In the genomic region with DNA sequence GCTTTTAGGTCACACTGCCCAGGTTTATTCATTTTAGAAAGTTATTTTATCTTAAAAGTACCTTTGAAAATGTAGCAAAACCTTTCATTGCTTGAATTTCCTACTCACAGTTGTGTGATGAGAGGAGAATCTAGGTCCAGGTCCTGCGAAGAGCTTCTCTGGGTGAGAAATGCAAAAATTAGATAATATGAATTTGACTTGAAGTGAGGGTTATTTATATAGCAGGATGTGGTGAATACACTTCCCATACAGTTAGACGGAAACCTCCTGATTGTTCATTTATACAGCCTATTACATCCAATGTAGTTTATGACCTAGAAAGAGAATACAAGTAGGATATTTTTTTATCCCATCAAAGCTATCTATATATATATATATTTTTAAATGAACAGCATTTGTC, we compare ENCODE assay signal across 13 cellular contexts. TPM values are rescaled to one million over a fixed set of nuclear protein-coding genes. Genes with fewer than 3 reads are reported as not detected.
A peak's percentile ranks its signal among the peaks of the same experiment; 100 is the strongest.
DNase-seq lines count a peak whose midpoint lies in the region; ATAC-seq and TF ChIP-seq lines count a peak whose summit lies in the region.
"Had no signal": no experiment of that assay in that cellular context is flagged by ENCODE, and none has a peak within 500 bp of the region (broad histone marks: within the 10 kb centered on the region; RNA-seq: fewer than 3 reads in every experiment).

No MANE protein-coding gene starts in this region.

- 63% methylated on average over 2 of the region's 2 CpGs for WGBS in smooth muscle cell (ENCODE audit: low lambda C conversion rate)
- 69% methylated on average over 2 of the region's 2 CpGs for WGBS in suprapubic skin
- WGBS in right lobe of liver (ENCODE audit: insufficient coverage, low coverage, low lambda C conversion rate, missing lambda C conversion rate): 53% methylated on average over 2 of the region's 2 CpGs

- TF ChIP-seq EP300 in suprapubic skin (IDR thresholded peaks at IDR 0.05): no peak

- H3K27ac Mint-ChIP-seq in activated naive CD8-positive, alpha-beta T cell treated with anti-CD3 and anti-CD28 coated beads, Interleukin-2, amount 10 ng/mL, durations not matched to agents 7 days and 5 days: no peak overlapping the region
- H3K27ac Mint-ChIP-seq in activated naive CD8-positive, alpha-beta T cell treated with anti-CD3 and anti-CD28 coated beads for 36 hours: no peak overlapping the region
- H3K27ac Mint-ChIP-seq: stimulated activated effector memory CD8-positive, alpha-beta T cell treated with anti-CD3 and anti-CD28 coated beads, Interleukin-12 subunit alpha, Interleukin-12 subunit beta, amount 100 ng/mL, for 72 hours; T-helper 1 cell treated with Interleukin-12 subunit alpha and Interleukin-12 subunit beta and Interleukin-4 antibody, amounts not matched to agents 30 μg/mL and 1 μg/mL, for 36 hours had no signal

- peak; percentile 50 for ATAC-seq in activated naive CD8-positive, alpha-beta T cell treated with anti-CD3 and anti-CD28 coated beads, Interleukin-2, amount 10 ng/mL, durations not matched to agents 7 days and 5 days (ENCODE audit: low read depth)
- peak; percentile 40 for ATAC-seq in HG03025 (IDR thresholded peaks at IDR 0.05; ENCODE audit: low FRiP score, unreplicated experiment)
- no peak for ATAC-seq in right lobe of liver
- ATAC-seq: stimulated activated effector memory CD8-positive, alpha-beta T cell treated with anti-CD3 and anti-CD28 coated beads, Interleukin-12 subunit alpha, Interleukin-12 subunit beta, amount 100 ng/mL, for 72 hours had no signal

- intact Hi-C loops in right lobe of liver (cut with DNase I): no loop called here

- H3F3A ChIP-seq in OCI-LY1 (ENCODE audit: insufficient read depth, low read length) (no peaks in the 10 kb centered on the region), smooth muscle cell (ENCODE audit: low read depth) (no peaks in the 10 kb centered on the region)

- H4K20me1 ChIP-seq in OCI-LY1 (ENCODE audit: insufficient read depth, low read length) (no peaks in the 10 kb centered on the region), smooth muscle cell (ENCODE audit: low read depth) (no peaks in the 10 kb centered on the region)

- H3K4me3 ChIP-seq in OCI-LY1 (ENCODE audit: low read depth, low read length, poor library complexity, severe bottlenecking): peak overlapping the region; percentile 15
- no peak overlapping the region for H3K4me3 ChIP-seq in smooth muscle cell
- no peak overlapping the region for H3K4me3 ChIP-seq in suprapubic skin
- H3K4me3 ChIP-seq in right lobe of liver: no peak overlapping the region
- H3K4me3 ChIP-seq: left ventricle myocardium inferior had no signal

- no peaks in the 10 kb centered on the region for H3K9me3 Mint-ChIP-seq in activated naive CD8-positive, alpha-beta T cell treated with anti-CD3 and anti-CD28 coated beads, Interleukin-2, amount 10 ng/mL, durations not matched to agents 7 days and 5 days
- no peaks in the 10 kb centered on the region for H3K9me3 Mint-ChIP-seq in activated naive CD8-positive, alpha-beta T cell treated with anti-CD3 and anti-CD28 coated beads for 36 hours
- H3K9me3 Mint-ChIP-seq: stimulated activated effector memory CD8-positive, alpha-beta T cell treated with anti-CD3 and anti-CD28 coated beads, Interleukin-12 subunit alpha, Interleukin-12 subunit beta, amount 100 ng/mL, for 72 hours; T-helper 1 cell treated with Interleukin-12 subunit alpha and Interleukin-12 subunit beta and Interleukin-4 antibody, amounts not matched to agents 30 μg/mL and 1 μg/mL, for 36 hours had no signal

- H3K9ac ChIP-seq in OCI-LY1 (ENCODE audit: low read length): peak overlapping the region; percentile 46; the same call in 1 of the 2 replicates
- H3K9ac ChIP-seq in smooth muscle cell (ENCODE audit: low read depth): no peak overlapping the region
- H3K9ac ChIP-seq: KMS-11 had no signal

- H3K36me3 ChIP-seq in OCI-LY1 (ENCODE audit: insufficient read depth, low read length): peaks cover 7% of the 10 kb centered on the region; the same call in 1 of the 2 replicates
- no peaks in the 10 kb centered on the region for H3K36me3 ChIP-seq in smooth muscle cell (ENCODE audit: low read depth)
- H3K36me3 ChIP-seq in suprapubic skin: no peaks in the 10 kb centered on the region
- no peaks in the 10 kb centered on the region for H3K36me3 ChIP-seq in right lobe of liver
- H3K36me3 ChIP-seq: left ventricle myocardium inferior had no signal

- H3K27ac ChIP-seq in OCI-LY1 (ENCODE audit: low read depth, low read length, poor library complexity, severe bottlenecking): peak overlapping the region; percentile 81
- peak overlapping the region; percentile 21 for H3K27ac ChIP-seq in smooth muscle cell (ENCODE audit: low read depth)
- no peak overlapping the region for H3K27ac ChIP-seq in suprapubic skin
- no peak overlapping the region for H3K27ac ChIP-seq in right lobe of liver
- H3K27ac ChIP-seq: KMS-11, left ventricle myocardium inferior had no signal

- H3K27me3 Mint-ChIP-seq in activated naive CD8-positive, alpha-beta T cell treated with anti-CD3 and anti-CD28 coated beads, Interleukin-2, amount 10 ng/mL, durations not matched to agents 7 days and 5 days: no peaks in the 10 kb centered on the region
- H3K27me3 Mint-ChIP-seq in activated naive CD8-positive, alpha-beta T cell treated with anti-CD3 and anti-CD28 coated beads for 36 hours: no peaks in the 10 kb centered on the region

- POLR2A ChIA-PET in activated naive CD8-positive, alpha-beta T cell treated with anti-CD3 and anti-CD28 coated beads, Interleukin-2, amount 10 ng/mL, durations not matched to agents 7 days and 5 days (lab: Charles Lee): interaction anchor here (0.7 to 2.5 kb wide), 3 partner anchors 9 to 1030 kb away, joined by 3 to 12 read pairs (median 3); no protein-coding TSS in a partner anchor

- H2AFZ ChIP-seq in OCI-LY1 (ENCODE audit: low read length) (no peak overlapping the region), smooth muscle cell (ENCODE audit: low read depth) (no peak overlapping the region)

- H3K9me2 ChIP-seq in OCI-LY1 (ENCODE audit: low read depth, low read length): no peaks in the 10 kb centered on the region

- H3K9me3 ChIP-seq in OCI-LY1 (ENCODE audit: low read length): no peaks in the 10 kb centered on the region
- no peaks in the 10 kb centered on the region for H3K9me3 ChIP-seq in smooth muscle cell (replicated peaks; ENCODE audit: low read depth)
- H3K9me3 ChIP-seq in suprapubic skin: no peaks in the 10 kb centered on the region
- H3K9me3 ChIP-seq in right lobe of liver: no peaks in the 10 kb centered on the region
- H3K9me3 ChIP-seq: left ventricle myocardium inferior had no signal

- H3K4me2 ChIP-seq in OCI-LY1 (ENCODE audit: low read length) (peak overlapping the region; percentile 42), smooth muscle cell (peak overlapping the region; percentile 55)
- H3K4me2 ChIP-seq: KMS-11 had no signal

- 0 out of 2 replicates have a peak, but pooled peaks cover 3% of the 10 kb centered on the region for H3K79me2 ChIP-seq in OCI-LY1 (ENCODE audit: insufficient read depth, low read length)
- H3K79me2 ChIP-seq in smooth muscle cell (ENCODE audit: low read depth): peaks cover 15% of the 10 kb centered on the region

- peaks cover 12% of the 10 kb centered on the region for H3K36me3 Mint-ChIP-seq in activated naive CD8-positive, alpha-beta T cell treated with anti-CD3 and anti-CD28 coated beads, Interleukin-2, amount 10 ng/mL, durations not matched to agents 7 days and 5 days
- H3K36me3 Mint-ChIP-seq in activated naive CD8-positive, alpha-beta T cell treated with anti-CD3 and anti-CD28 coated beads for 36 hours: peaks cover 5% of the 10 kb centered on the region

- peaks cover 12% of the 10 kb centered on the region for H3K4me1 Mint-ChIP-seq in activated naive CD8-positive, alpha-beta T cell treated with anti-CD3 and anti-CD28 coated beads, Interleukin-2, amount 10 ng/mL, durations not matched to agents 7 days and 5 days
- peaks cover 15% of the 10 kb centered on the region for H3K4me1 Mint-ChIP-seq in activated naive CD8-positive, alpha-beta T cell treated with anti-CD3 and anti-CD28 coated beads for 36 hours

- H3K27me3 ChIP-seq in OCI-LY1 (ENCODE audit: insufficient read depth, low read length) (no peaks in the 10 kb centered on the region), smooth muscle cell (ENCODE audit: low read depth) (no peaks in the 10 kb centered on the region), suprapubic skin (no peaks in the 10 kb centered on the region), right lobe of liver (no peaks in the 10 kb centered on the region)

- TF ChIP-seq POLR2A in suprapubic skin (IDR thresholded peaks at IDR 0.05): no peak
- TF ChIP-seq POLR2A in right lobe of liver (IDR thresholded peaks at IDR 0.05): no peak

- DNase-seq in activated naive CD8-positive, alpha-beta T cell treated with anti-CD3 and anti-CD28 coated beads, Interleukin-2, amount 10 ng/mL, durations not matched to agents 7 days and 5 days: no peak
- no peak for DNase-seq in activated naive CD8-positive, alpha-beta T cell treated with anti-CD3 and anti-CD28 coated beads for 36 hours
- no peak for DNase-seq in smooth muscle cell (lab: John Stamatoyannopoulos, UW; ENCODE audit: unreplicated experiment)
- no peak for DNase-seq in NCI-H187 (lab: John Stamatoyannopoulos, UW)
- no peak for DNase-seq in suprapubic skin (ENCODE audit: low spot score in 2 of 2)
- no peak for DNase-seq in right lobe of liver
- DNase-seq: activated naive CD4-positive, alpha-beta T cell treated with Interleukin-2 at 50 U/mL for 16 hours; left ventricle myocardium inferior had no signal

- peak overlapping the region; percentile 48 for H3K4me3 Mint-ChIP-seq in activated naive CD8-positive, alpha-beta T cell treated with anti-CD3 and anti-CD28 coated beads, Interleukin-2, amount 10 ng/mL, durations not matched to agents 7 days and 5 days
- no peak overlapping the region for H3K4me3 Mint-ChIP-seq in activated naive CD8-positive, alpha-beta T cell treated with anti-CD3 and anti-CD28 coated beads for 36 hours
- H3K4me3 Mint-ChIP-seq: stimulated activated effector memory CD8-positive, alpha-beta T cell treated with anti-CD3 and anti-CD28 coated beads, Interleukin-12 subunit alpha, Interleukin-12 subunit beta, amount 100 ng/mL, for 72 hours; T-helper 1 cell treated with Interleukin-12 subunit alpha and Interleukin-12 subunit beta and Interleukin-4 antibody, amounts not matched to agents 30 μg/mL and 1 μg/mL, for 36 hours had no signal

- no peak for TF ChIP-seq CTCF in OCI-LY1 (IDR thresholded peaks at IDR 0.05; ENCODE audit: low read length)
- no peak for TF ChIP-seq CTCF in smooth muscle cell (IDR thresholded peaks at IDR 0.05; ENCODE audit: borderline replicate concordance, insufficient read depth, poor library complexity, severe bottlenecking)
- no peak for TF ChIP-seq CTCF in suprapubic skin (IDR thresholded peaks at IDR 0.05)
- no peak for TF ChIP-seq CTCF in right lobe of liver (IDR thresholded peaks at IDR 0.05)

- peaks cover 22% of the 10 kb centered on the region for H3K4me1 ChIP-seq in OCI-LY1 (ENCODE audit: insufficient read depth, low read length, severe bottlenecking)
- H3K4me1 ChIP-seq in smooth muscle cell (ENCODE audit: low read depth): peaks cover 6% of the 10 kb centered on the region
- H3K4me1 ChIP-seq in suprapubic skin: no peaks in the 10 kb centered on the region
- no peaks in the 10 kb centered on the region for H3K4me1 ChIP-seq in right lobe of liver

RNA-seq across cellular contexts. Expression of a gene that starts 30.5 kb away (rescaled TPM):
- total RNA-seq in activated naive CD8-positive, alpha-beta T cell treated with anti-CD3 and anti-CD28 coated beads, Interleukin-2, amount 10 ng/mL, durations not matched to agents 7 days and 5 days: 10 to 100 TPM; 22.7 to 24.4 TPM
- 10 to 100 TPM; 22.6 to 22.7 TPM for total RNA-seq in activated naive CD8-positive, alpha-beta T cell treated with anti-CD3 and anti-CD28 coated beads for 36 hours
- 14.5 and 16.5 TPM in 2 replicates for total RNA-seq in smooth muscle cell
- 13.0 and 16.6 TPM in 2 replicates for polyA plus RNA-seq in smooth muscle cell
- total RNA-seq in suprapubic skin: 10 to 100 TPM; 10.1 to 22.0 (median 12.5) TPM
- 1 to 10 TPM; 4.5 to 7.0 (median 6.2) TPM for total RNA-seq in right lobe of liver

Comparison
In these comparisons a context has a peak if more than half of its experiments do, and no peak if none do; other contexts are left out.
1. ATAC-seq: peak in activated naive CD8-positive, alpha-beta T cell treated with anti-CD3 and anti-CD28 coated beads, Interleukin-2, amount 10 ng/mL, durations not matched to agents 7 days and 5 days (single experiment) and HG03025 (single experiment); none in right lobe of liver (0 of 4).
2. H3K27ac ChIP-seq: peak in OCI-LY1 (single experiment) and smooth muscle cell (single experiment); none in suprapubic skin (single experiment) and right lobe of liver (0 of 3).